8 cellular contexts compared by ENCODE assay signal in genomic region chr1:19251305-19252196, GRCh38. TPM values are rescaled to one million over a fixed set of nuclear protein-coding genes. Genes with fewer than 3 reads are reported as not detected.
DNase-seq lines count a peak whose midpoint lies in the region; ATAC-seq and TF ChIP-seq lines count a peak whose summit lies in the region.

Gene EMC1 (minus strand): TSS chr1:19251524. CDS start chr1:19251509, 15 bp downstream.
Gene MRTO4 (plus strand): TSS chr1:19251805. CDS start chr1:19251836, 31 bp downstream.

- H3K36me3 Mint-ChIP-seq in activated T-cell treated with anti-CD3 and anti-CD28 coated beads, Interleukin-2, amount 50 U/mL, for 24 hours (ENCODE audit: low read depth), result peaks cover 85% of the 10 kb centered on the region

- H2AFZ ChIP-seq in PC-3 (ENCODE audit: low read length), result peak within 1 kb of the TSS; percentile 73

- peak; percentile 87 for ATAC-seq in GM21381 (IDR thresholded peaks at IDR 0.05; ENCODE audit: unreplicated experiment)
- ATAC-seq in PC-3, result peak; percentile 91

- peaks cover 49% of the 10 kb centered on the region for H3K4me1 Mint-ChIP-seq in activated T-cell treated with anti-CD3 and anti-CD28 coated beads, Interleukin-2, amount 50 U/mL, for 24 hours (ENCODE audit: low read depth)

- H3K4me3 Mint-ChIP-seq in activated T-cell treated with anti-CD3 and anti-CD28 coated beads, Interleukin-2, amount 50 U/mL, for 24 hours, result peak within 1 kb of the TSS; percentile 99

- WGBS in esophagus, 2 donors, result 0% methylated on average over 78 to 81 of the region's 81 CpGs

- no peaks in the 10 kb centered on the region for H3K9me2 ChIP-seq in PC-3 (replicated peaks; ENCODE audit: low read length)

- H3K9me3 ChIP-seq in HUES48 (ENCODE audit: control insufficient read depth, insufficient read depth, low read length) (no peaks in the 10 kb centered on the region), PC-3 (ENCODE audit: low read length) (no peaks in the 10 kb centered on the region), esophagus (ENCODE audit: control insufficient read depth in 2 of 2, insufficient read depth in 1 of 2, low read depth in 1 of 2, low read length in 1 of 2) (no peaks in the 10 kb centered on the region), mucosa of stomach (ENCODE audit: control insufficient read depth, low read length) (no peaks in the 10 kb centered on the region)

- DNase-seq in D341Med (ENCODE audit: low spot score) (peak; percentile 95), PC-3 (peak; percentile 80)
- peak; percentile 97 for DNase-seq in activated T-cell treated with anti-CD3 and anti-CD28 coated beads, Interleukin-2, amount 50 U/mL, for 24 hours
- peak; percentile 96 for DNase-seq in stimulated activated CD8-positive, alpha-beta memory T cell treated with anti-CD3 and anti-CD28 coated beads, Interleukin-4, amount 100 ng/mL, for 48 hours

- H3K27me3 ChIP-seq in HUES48 (ENCODE audit: control insufficient read depth, insufficient read depth, low read length), result no peaks in the 10 kb centered on the region
- H3K27me3 ChIP-seq in PC-3 (ENCODE audit: low read length), result no peaks in the 10 kb centered on the region
- no peaks in the 10 kb centered on the region for H3K27me3 ChIP-seq in esophagus (ENCODE audit: control insufficient read depth in 1 of 2, insufficient read depth in 2 of 2, low read length in 2 of 2)
- no peaks in the 10 kb centered on the region for H3K27me3 ChIP-seq in mucosa of stomach (ENCODE audit: control insufficient read depth, insufficient read depth, low read length)

- H3K4me1 ChIP-seq in HUES48 (ENCODE audit: control insufficient read depth, insufficient read depth, low read length) (peaks cover 16% of the 10 kb centered on the region), PC-3 (ENCODE audit: insufficient read depth, low read length) (peaks cover 22% of the 10 kb centered on the region), esophagus (ENCODE audit: control insufficient read depth in 2 of 2, insufficient read depth in 2 of 2, low read length in 1 of 2) (peaks cover 7 to 8% of the 10 kb centered on the region in 2 donors), mucosa of stomach (ENCODE audit: control insufficient read depth, insufficient read depth, low read length) (peaks cover 15% of the 10 kb centered on the region)

- BruUV-seq in PC-3 (replicated peaks; lab: Mats Ljungman, UMichigan), result TSS peak; percentile 73

- H3K9ac ChIP-seq in HUES48 (ENCODE audit: low read depth, low read length) (peak within 1 kb of the TSS; percentile 99), PC-3 (ENCODE audit: low read length) (peak within 1 kb of the TSS; percentile 97), mucosa of stomach (ENCODE audit: low read length) (peak within 1 kb of the TSS; percentile 82)

- no peaks in the 10 kb centered on the region for H3K27me3 Mint-ChIP-seq in activated T-cell treated with anti-CD3 and anti-CD28 coated beads, Interleukin-2, amount 50 U/mL, for 24 hours

- intact Hi-C loops in PC-3 (cut with micrococcal nuclease), result no loop called here

- peak within 1 kb of the TSS; percentile 98 for H3K27ac ChIP-seq in HUES48 (ENCODE audit: low read depth, low read length)
- peak within 1 kb of the TSS; percentile 85 for H3K27ac ChIP-seq in PC-3 (ENCODE audit: low read length)
- H3K27ac ChIP-seq in esophagus (ENCODE audit: low read depth in 2 of 2, low read length in 1 of 2), result peak within 1 kb of the TSS; percentile 95

- peak within 1 kb of the TSS; percentile 99 for H3K27ac Mint-ChIP-seq in activated T-cell treated with anti-CD3 and anti-CD28 coated beads, Interleukin-2, amount 50 U/mL, for 24 hours

- H3K79me2 ChIP-seq in PC-3 (ENCODE audit: low read length), result peaks cover 93% of the 10 kb centered on the region

- CTCF ChIA-PET in PC-3 (lab: Charles Lee), result no interaction called here

- H3K36me3 ChIP-seq in HUES48 (ENCODE audit: control insufficient read depth, insufficient read depth, low read length) (peaks cover 28% of the 10 kb centered on the region), PC-3 (ENCODE audit: low read depth, low read length) (peaks cover 27% of the 10 kb centered on the region), esophagus (ENCODE audit: control insufficient read depth in 2 of 2, insufficient read depth in 2 of 2, low read length in 1 of 2) (peaks cover 7% of the 10 kb centered on the region in 2 donors), mucosa of stomach (ENCODE audit: control insufficient read depth, insufficient read depth, low read length) (no peaks in the 10 kb centered on the region)

- H3K4me2 ChIP-seq in PC-3 (ENCODE audit: low read length), result peak within 1 kb of the TSS; percentile 84

- H3K9me3 Mint-ChIP-seq in activated T-cell treated with anti-CD3 and anti-CD28 coated beads, Interleukin-2, amount 50 U/mL, for 24 hours, result no peaks in the 10 kb centered on the region

- H3K4me3 ChIP-seq in HUES48 (ENCODE audit: low read depth, low read length) (peak within 1 kb of the TSS; percentile 100), PC-3 (ENCODE audit: low read length) (peak within 1 kb of the TSS; percentile 96), esophagus (ENCODE audit: low read depth in 1 of 2, low read length in 2 of 2) (peak within 1 kb of the TSS; percentile 90 to 91), mucosa of stomach (ENCODE audit: low read length) (peak within 1 kb of the TSS; percentile 68)

- H3F3A ChIP-seq in PC-3 (ENCODE audit: low read length, unreplicated experiment), result no peaks in the 10 kb centered on the region

- TF ChIP-seq CTCF in PC-3 (conservative IDR thresholded peaks at IDR 0.05; ENCODE audit: low read depth, low read length), result no peak

- H4K20me1 ChIP-seq in PC-3 (ENCODE audit: low read length), result peaks cover 29% of the 10 kb centered on the region

- POLR2A ChIA-PET in PC-3 (lab: Charles Lee; ENCODE audit: unreplicated experiment), result interaction anchor here (0.7 kb wide), 2 partner anchors 13 to 368 kb away, joined by 3 to 4 read pairs; no protein-coding TSS in a partner anchor

RNA-seq across cellular contexts. Expression of gene EMC1, which starts in this region (rescaled TPM):
- 60.9 and 78.0 TPM in 2 replicates for total RNA-seq in PC-3 (2014; rRNA removed)
- polyA plus RNA-seq in esophagus, result 10 to 100 TPM in 1 of 2 donors, 1 to 10 TPM in 1; 9.4 to 11.3 TPM

RNA-seq across cellular contexts. Expression of gene MRTO4, which starts in this region (rescaled TPM):
- 114 and 117 TPM in 2 replicates for total RNA-seq in PC-3 (2014; rRNA removed)
- 10 to 100 TPM; 44.5 to 44.6 TPM for polyA plus RNA-seq in esophagus

Comparison
In these comparisons a context has a peak if more than half of its experiments do, and no peak if none do; other contexts are left out.
1. Peak in every context shown above with its lines: DNase-seq, ATAC-seq, H3K4me3 ChIP-seq and H3K27ac ChIP-seq.